Comparison of ENCODE assay signal across 2 cellular contexts in genomic region chr2:11329759-11330158, GRCh38.
A peak's percentile ranks its signal among the peaks of the same experiment; 100 is the strongest.
TF ChIP-seq lines count a peak whose summit lies in the region.

No MANE protein-coding gene starts in this region.

TF ChIP-seq in IMR-90, 13 proteins besides CTCF, POLR2A, EP300 and RAD21 (continued from another document):
- TF ChIP-seq CEBPB (IDR thresholded peaks at IDR 0.05; ENCODE audit: low read depth, low read length): peak; percentile 71
- no peak for TF ChIP-seq NFE2L2 (IDR thresholded peaks at IDR 0.05; ENCODE audit: low read depth, low read length)
- TF ChIP-seq FOS (IDR thresholded peaks at IDR 0.05; ENCODE audit: low read depth, low read length): no peak
- no peak for TF ChIP-seq BHLHE40 (IDR thresholded peaks at IDR 0.05; ENCODE audit: low read depth, low read length)
TF ChIP-seq in IMR-90: peak in this region for 1.

TF ChIP-seq in GM12878, 131 proteins besides CTCF, POLR2A, EP300 and RAD21:
- TF ChIP-seq PRDM15 (CRISPR knock-in tag; IDR thresholded peaks at IDR 0.05) (no peak), ZNF592 (IDR thresholded peaks at IDR 0.05) (no peak), MEF2A (IDR thresholded peaks at IDR 0.05; ENCODE audit: insufficient read depth, low read depth, low read length) (no peak), HDGF (IDR thresholded peaks at IDR 0.05) (no peak), POLR2AphosphoS2 (IDR thresholded peaks at IDR 0.05; ENCODE audit: low read depth, low read length) (no peak), CBX3 (IDR thresholded peaks at IDR 0.05; ENCODE audit: borderline replicate concordance, low read depth) (no peak), EGR1 (IDR thresholded peaks at IDR 0.05; ENCODE audit: borderline replicate concordance in 1 of 2, low read depth in 2 of 2, low read length in 2 of 2) (no peak), NRF1 (conservative IDR thresholded peaks at IDR 0.05; ENCODE audit: low read depth, low read length) (no peak), BCL11A (IDR thresholded peaks at IDR 0.05; ENCODE audit: low read depth, low read length) (no peak), NR2C1 (IDR thresholded peaks at IDR 0.05) (no peak), JUNB (IDR thresholded peaks at IDR 0.05) (no peak), TARDBP (IDR thresholded peaks at IDR 0.05; ENCODE audit: borderline replicate concordance) (no peak), KAT2A (conservative IDR thresholded peaks at IDR 0.05; ENCODE audit: control insufficient read depth, low read depth, low read length) (no peak), RAD51 (IDR thresholded peaks at IDR 0.05) (no peak), NFIC (IDR thresholded peaks at IDR 0.05; ENCODE audit: low read depth, low read length) (no peak), ZBTB11 (CRISPR knock-in tag; IDR thresholded peaks at IDR 0.05) (no peak), POLR2AphosphoS5 (IDR thresholded peaks at IDR 0.05; ENCODE audit: low read length) (no peak), E2F4 (IDR thresholded peaks at IDR 0.05; ENCODE audit: low read depth, low read length) (no peak)
- TF ChIP-seq, protein P1, sequence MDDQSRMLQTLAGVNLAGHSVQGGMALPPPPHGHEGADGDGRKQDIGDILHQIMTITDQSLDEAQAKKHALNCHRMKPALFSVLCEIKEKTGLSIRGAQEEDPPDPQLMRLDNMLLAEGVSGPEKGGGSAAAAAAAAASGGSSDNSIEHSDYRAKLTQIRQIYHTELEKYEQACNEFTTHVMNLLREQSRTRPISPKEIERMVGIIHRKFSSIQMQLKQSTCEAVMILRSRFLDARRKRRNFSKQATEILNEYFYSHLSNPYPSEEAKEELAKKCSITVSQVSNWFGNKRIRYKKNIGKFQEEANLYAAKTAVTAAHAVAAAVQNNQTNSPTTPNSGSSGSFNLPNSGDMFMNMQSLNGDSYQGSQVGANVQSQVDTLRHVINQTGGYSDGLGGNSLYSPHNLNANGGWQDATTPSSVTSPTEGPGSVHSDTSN (IDR thresholded peaks at IDR 0.05; ENCODE audit: insufficient replicate concordance, low read depth, low read length): no peak
